ENCODE assay signal across 24 cellular contexts in genomic region chr21:24369751-24370150, GRCh38.
"Had no signal": no experiment of that assay in that cellular context is flagged by ENCODE, and none has a peak within 500 bp of the region (broad histone marks: within the 10 kb centered on the region; RNA-seq: fewer than 3 reads in every experiment).

No MANE protein-coding gene starts in this region.

- H3K27me3 ChIP-seq: gastrocnemius medialis, sigmoid colon, spleen, testis, tibial artery had no signal

- H3K4me3 Mint-ChIP-seq: naive thymus-derived CD8-positive, alpha-beta T cell; nephron progenitor cell; stimulated activated memory B cell treated with anti-CD40 and anti-IgM and Interleukin-4, amounts not matched to agents 10 μg/mL and 1 μg/mL and 100 μg/mL, for 72 hours; type B pancreatic cell had no signal

- H3K9me3 ChIP-seq: gastrocnemius medialis, lower lobe of right lung, ovary, psoas muscle, testis, tibial artery had no signal

- H3K4me1 ChIP-seq: gastrocnemius medialis, lower lobe of right lung, psoas muscle, sigmoid colon, spleen, testis, tibial artery had no signal

- H3K27ac ChIP-seq: dorsolateral prefrontal cortex, gastrocnemius medialis, lower lobe of right lung, ovary, psoas muscle, sigmoid colon, skin epidermis, spleen, testis, tibial artery had no signal

- ATAC-seq: gastrocnemius medialis; left ventricle myocardium superior; lower lobe of right lung; naive thymus-derived CD8-positive, alpha-beta T cell; psoas muscle; right cardiac atrium; stimulated activated memory B cell treated with anti-CD40 and anti-IgM and Interleukin-4, amounts not matched to agents 10 μg/mL and 1 μg/mL and 100 μg/mL, for 72 hours; stimulated activated naive CD8-positive, alpha-beta T cell treated with anti-CD3 and anti-CD28 coated beads, Interleukin-15, Interleukin-2, amounts not matched to agents 100 U/mL and 50 U/mL, for 24 hours had no signal

- H3K27me3 Mint-ChIP-seq: stimulated activated memory B cell treated with anti-CD40 and anti-IgM and Interleukin-4, amounts not matched to agents 10 μg/mL and 1 μg/mL and 100 μg/mL, for 72 hours; type B pancreatic cell had no signal

- H3K9me3 Mint-ChIP-seq: type B pancreatic cell had no signal

- H3K27ac Mint-ChIP-seq: naive thymus-derived CD8-positive, alpha-beta T cell; nephron progenitor cell; stimulated activated memory B cell treated with anti-CD40 and anti-IgM and Interleukin-4, amounts not matched to agents 10 μg/mL and 1 μg/mL and 100 μg/mL, for 72 hours; type B pancreatic cell had no signal

- DNase-seq: dorsolateral prefrontal cortex; effector CD4-positive, alpha-beta T cell; foreskin fibroblast; gastrocnemius medialis; head of caudate nucleus; left ventricle myocardium superior; lower lobe of right lung; naive thymus-derived CD8-positive, alpha-beta T cell; nephron progenitor cell; nucleus accumbens; ovary; posterior cingulate gyrus; psoas muscle; right cardiac atrium; sigmoid colon; spleen; stimulated activated CD4-positive, alpha-beta T cell treated with anti-CD3 and anti-CD28 coated beads, Interleukin-4, amount 100 ng/mL, for 4 hours; stimulated activated naive CD8-positive, alpha-beta T cell treated with anti-CD3 and anti-CD28 coated beads, Interleukin-15, Interleukin-2, amounts not matched to agents 100 U/mL and 50 U/mL, for 24 hours; substantia nigra; testis; tibial artery had no signal

- H3K36me3 ChIP-seq: gastrocnemius medialis, lower lobe of right lung, ovary, sigmoid colon, spleen, tibial artery had no signal

- H3K4me1 Mint-ChIP-seq: naive thymus-derived CD8-positive, alpha-beta T cell; nephron progenitor cell; stimulated activated memory B cell treated with anti-CD40 and anti-IgM and Interleukin-4, amounts not matched to agents 10 μg/mL and 1 μg/mL and 100 μg/mL, for 72 hours had no signal

- H3K36me3 Mint-ChIP-seq: stimulated activated memory B cell treated with anti-CD40 and anti-IgM and Interleukin-4, amounts not matched to agents 10 μg/mL and 1 μg/mL and 100 μg/mL, for 72 hours; type B pancreatic cell had no signal

- H3K4me3 ChIP-seq: dorsolateral prefrontal cortex, gastrocnemius medialis, lower lobe of right lung, ovary, psoas muscle, sigmoid colon, skin epidermis, spleen, testis, tibial artery had no signal
